Comparison of ENCODE assay signal across 8 cellular contexts in the genomic region with DNA sequence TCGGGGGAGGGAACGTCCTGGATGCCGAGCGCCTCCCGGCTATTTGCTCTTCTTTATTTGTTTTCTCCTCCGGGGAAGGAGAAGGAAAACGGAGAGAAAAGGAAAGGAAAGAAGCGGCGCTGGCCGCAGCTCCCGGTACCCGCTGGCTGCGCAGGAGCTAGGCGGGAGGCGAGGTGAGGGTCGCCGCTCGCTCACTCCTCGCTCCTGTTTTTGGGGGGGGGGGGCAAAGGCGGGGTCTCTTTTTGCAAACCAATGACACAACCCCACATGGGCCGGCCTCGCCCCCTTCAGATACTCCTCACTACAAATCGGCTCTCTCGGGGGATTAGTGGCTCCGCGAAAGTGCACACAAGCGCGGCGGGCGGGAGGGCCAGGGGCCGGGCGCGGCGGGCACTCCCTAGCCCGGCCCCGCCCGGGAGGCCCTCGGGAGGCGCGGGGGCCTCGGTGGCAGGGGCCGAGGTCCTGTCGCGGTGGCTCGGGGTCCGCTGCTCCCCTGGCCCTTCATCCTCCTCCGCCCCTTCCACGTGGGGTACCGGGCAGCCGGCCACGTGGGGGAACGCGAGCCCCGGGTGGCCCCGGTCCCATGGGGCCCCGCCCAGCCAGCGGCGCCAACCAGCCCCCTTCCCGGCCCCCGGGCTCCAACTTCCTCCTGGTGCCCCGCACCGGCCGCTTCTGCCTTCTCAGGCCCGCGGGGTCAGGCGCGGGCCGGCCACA. TPM values are rescaled to one million over a fixed set of nuclear protein-coding genes. Genes with fewer than 3 reads are reported as not detected.
A peak's percentile ranks its signal among the peaks of the same experiment; 100 is the strongest.
DNase-seq lines count a peak whose midpoint lies in the region; ATAC-seq and TF ChIP-seq lines count a peak whose summit lies in the region.

No MANE protein-coding gene starts in this region.

- dilution Hi-C loops in IMR-90 (cut with HindIII; ENCODE audit: low sequenced_read_pairs, unreplicated experiment) = no loop called here

- H3K4me1 Mint-ChIP-seq in chondrocyte (ENCODE audit: low read depth) = peaks cover 25% of the 10 kb centered on the region

- H4K8ac ChIP-seq in IMR-90 (ENCODE audit: low read depth in 2 of 2, low read length in 2 of 2) = peak overlapping the region; percentile 62 to 83; a peak in 2 of 4 replicates

- ATAC-seq in IMR-90 (ENCODE audit: low read depth) (peak; percentile 74), HG02885 (IDR thresholded peaks at IDR 0.05; ENCODE audit: poor library complexity, unreplicated experiment) (no peak)

- H3K9me1 ChIP-seq in IMR-90 (ENCODE audit: insufficient read depth, low read length) = peaks cover 4% of the 10 kb centered on the region; the same call in 1 of the 2 replicates

- peak overlapping the region; percentile 54; the same call in 1 of the 2 replicates for H3K56ac ChIP-seq in IMR-90 (ENCODE audit: extremely low read depth, insufficient read depth, low read length)

- H2BK5ac ChIP-seq in IMR-90 (ENCODE audit: low read depth, low read length, poor library complexity, severe bottlenecking) = peak overlapping the region; percentile 83

- no TSS peak for BruUV-seq in IMR-90 (replicated peaks; lab: Mats Ljungman, UMichigan)

- no peak for TF ChIP-seq RAD21 in IMR-90 (IDR thresholded peaks at IDR 0.05; ENCODE audit: low read length)

- CTCF ChIA-PET in IMR-90 (lab: Yijun Ruan, JAX) = interaction anchor here (0.6 kb wide), 1 partner anchor 25 kb away, joined by 3 read pairs; no protein-coding TSS in a partner anchor

- peak overlapping the region; percentile 77 for H3K4ac ChIP-seq in IMR-90 (ENCODE audit: low read depth, low read length)

- peak overlapping the region; percentile 91 for H2AK9ac ChIP-seq in IMR-90 (replicated peaks; ENCODE audit: low read depth, low read length, poor library complexity)

- H2BK20ac ChIP-seq in IMR-90 (ENCODE audit: low read depth, low read length) = no peak overlapping the region

- H3K23ac ChIP-seq in IMR-90 (ENCODE audit: low read depth, low read length) = peak overlapping the region; percentile 81; the same call in 1 of the 2 replicates

- H2AFZ ChIP-seq in IMR-90 (replicated peaks; ENCODE audit: low read length, poor library complexity) = peak overlapping the region; percentile 96

- POLR2A ChIA-PET in IMR-90 (lab: Charles Lee; ENCODE audit: unreplicated experiment) = interaction anchor here (0.6 kb wide), 1 partner anchor 119 kb away, joined by 3 read pairs; no protein-coding TSS in a partner anchor

- in situ Hi-C loops in IMR-90 (cut with MboI; ENCODE audit: low sequenced_read_pairs) = loop anchor here (10.0 kb wide), 2 partner anchors 184 to 544 kb away; no protein-coding TSS in a partner anchor

- H3K27ac Mint-ChIP-seq in chondrocyte (ENCODE audit: unreplicated experiment) = peak overlapping the region; percentile 82

- intact Hi-C loops in IMR-90 (cut with micrococcal nuclease) = loop anchor here (1.0 to 2.0 kb wide), 3 partner anchors 70 to 540 kb away; no protein-coding TSS in a partner anchor

- peak overlapping the region; percentile 72 for H3K14ac ChIP-seq in IMR-90 (replicated peaks; ENCODE audit: low read depth, low read length)

- H4K91ac ChIP-seq in IMR-90 (ENCODE audit: insufficient read depth, low read depth, low read length) = peak overlapping the region; percentile 10; the same call in 1 of the 2 replicates

- peaks cover 8% of the 10 kb centered on the region; the same call in 1 of the 2 replicates for H3K4me1 ChIP-seq in IMR-90 (ENCODE audit: control insufficient read depth, insufficient read depth, low read length)
- H3K4me1 ChIP-seq in SJSA1 (replicated peaks) = peaks cover 27% of the 10 kb centered on the region
- peaks cover 24% of the 10 kb centered on the region for H3K4me1 ChIP-seq in skeletal muscle satellite cell (ENCODE audit: control insufficient read depth, insufficient read depth, low read length)

- H3K79me1 ChIP-seq in IMR-90 (ENCODE audit: low read depth in 1 of 2, low read length in 2 of 2) = no peaks in the 10 kb centered on the region; a peak in 3 of 4 replicates

- no peaks in the 10 kb centered on the region for H3K27me3 Mint-ChIP-seq in chondrocyte (ENCODE audit: low read depth)

- H3K4me3 ChIP-seq in IMR-90 (ENCODE audit: insufficient read depth, low read depth, low read length) (peak overlapping the region; percentile 98), SJSA1 (peak overlapping the region; percentile 98), skeletal muscle satellite cell (ENCODE audit: low read length) (peak overlapping the region; percentile 80)

- H3K27ac ChIP-seq in IMR-90 (ENCODE audit: insufficient read depth, low read length) (peak overlapping the region; percentile 84), SJSA1 (peak overlapping the region; percentile 85)

- WGBS in IMR-90 (ENCODE audit: extremely low coverage in 2 of 2, insufficient read length in 1 of 2), 2 experiments = 1% methylated on average over 25 of the region's 68 CpGs; no CpG with 5 or more reads in 1 of the 2 experiments

- no peak overlapping the region for H2AK5ac ChIP-seq in IMR-90 (ENCODE audit: low read depth, low read length)

- H2BK120ac ChIP-seq in IMR-90 (ENCODE audit: low read depth, low read length) = peak overlapping the region; percentile 45; the same call in 1 of the 2 replicates

- no peaks in the 10 kb centered on the region for H3K9me3 Mint-ChIP-seq in chondrocyte (ENCODE audit: low read depth)

- H3K9ac ChIP-seq in IMR-90 (ENCODE audit: low read depth, low read length) (peak overlapping the region; percentile 86), skeletal muscle satellite cell (ENCODE audit: low read depth, low read length) (peak overlapping the region; percentile 85)

- no peak overlapping the region for H4K5ac ChIP-seq in IMR-90 (ENCODE audit: low read depth, low read length)

- peak overlapping the region; percentile 79 for H3K4me2 ChIP-seq in IMR-90 (ENCODE audit: low read depth, low read length)
- H3K4me2 ChIP-seq in skeletal muscle satellite cell (ENCODE audit: low read length) = peak overlapping the region; percentile 99

- H3K36me3 ChIP-seq in IMR-90 (ENCODE audit: control insufficient read depth, insufficient read depth, low read length) = no peaks in the 10 kb centered on the region
- peaks cover 14% of the 10 kb centered on the region for H3K36me3 ChIP-seq in SJSA1
- no peaks in the 10 kb centered on the region for H3K36me3 ChIP-seq in skeletal muscle satellite cell (ENCODE audit: insufficient read depth, low read length)

- H3K4me3 Mint-ChIP-seq in chondrocyte (ENCODE audit: unreplicated experiment) = peak overlapping the region; percentile 75

- peak overlapping the region; percentile 80; the same call in 1 of the 2 replicates for H3K18ac ChIP-seq in IMR-90 (ENCODE audit: low read depth, low read length)

- no peaks in the 10 kb centered on the region for H3K27me3 ChIP-seq in IMR-90 (ENCODE audit: control insufficient read depth, insufficient read depth, low read length)
- no peaks in the 10 kb centered on the region for H3K27me3 ChIP-seq in SJSA1 (replicated peaks)
- H3K27me3 ChIP-seq in skeletal muscle satellite cell (ENCODE audit: control insufficient read depth, insufficient read depth, low read length) = no peaks in the 10 kb centered on the region

- TF ChIP-seq CTCF in IMR-90 (conservative IDR thresholded peaks at IDR 0.05; ENCODE audit: low read depth, low read length) (peak; percentile 47; the same call in 1 of the 2 replicates), chondrocyte (IDR thresholded peaks at IDR 0.05) (peak; percentile 73)

- peak; percentile 46 for DNase-seq in DMS79 treated with DMSO at 0.1 percent for 48 hours (lab: John Stamatoyannopoulos, UW)
- no peak for DNase-seq in DMS79 (lab: John Stamatoyannopoulos, UW)
- DNase-seq in IMR-90 = peak; percentile 85
- DNase-seq in SJSA1 (ENCODE audit: low read depth in 1 of 2, low spot score in 2 of 2) = peak; percentile 85 to 88
- DNase-seq in chondrocyte (ENCODE audit: low spot score) = no peak
- DNase-seq in iris pigment epithelial cell (ENCODE audit: low read depth) = peak; percentile 92

- no peak overlapping the region for H2BK15ac ChIP-seq in IMR-90 (ENCODE audit: low read depth, low read length)

- peaks cover 24% of the 10 kb centered on the region; the same call in 1 of the 2 replicates for H4K20me1 ChIP-seq in IMR-90 (ENCODE audit: insufficient read depth, low read length)

- TF ChIP-seq POLR2A in IMR-90 (IDR thresholded peaks at IDR 0.05; ENCODE audit: low read depth, low read length) = peak; percentile 75; the same call in 1 of the 2 replicates

- no peaks in the 10 kb centered on the region for H3K36me3 Mint-ChIP-seq in chondrocyte (ENCODE audit: low read depth)

- H3K9me3 ChIP-seq in IMR-90 (ENCODE audit: control insufficient read depth, insufficient read depth, low read length) (no peaks in the 10 kb centered on the region), SJSA1 (replicated peaks) (no peaks in the 10 kb centered on the region), skeletal muscle satellite cell (replicated peaks; ENCODE audit: low read length) (no peaks in the 10 kb centered on the region)

TF ChIP-seq in IMR-90, 13 proteins besides CTCF, POLR2A, EP300 and RAD21 (continues in another document):
- TF ChIP-seq, protein P1, sequence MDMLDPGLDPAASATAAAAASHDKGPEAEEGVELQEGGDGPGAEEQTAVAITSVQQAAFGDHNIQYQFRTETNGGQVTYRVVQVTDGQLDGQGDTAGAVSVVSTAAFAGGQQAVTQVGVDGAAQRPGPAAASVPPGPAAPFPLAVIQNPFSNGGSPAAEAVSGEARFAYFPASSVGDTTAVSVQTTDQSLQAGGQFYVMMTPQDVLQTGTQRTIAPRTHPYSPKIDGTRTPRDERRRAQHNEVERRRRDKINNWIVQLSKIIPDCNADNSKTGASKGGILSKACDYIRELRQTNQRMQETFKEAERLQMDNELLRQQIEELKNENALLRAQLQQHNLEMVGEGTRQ (IDR thresholded peaks at IDR 0.05; ENCODE audit: low read depth, low read length) = peak; percentile 69
- TF ChIP-seq CHD1 (IDR thresholded peaks at IDR 0.05; ENCODE audit: low read depth, low read length) (no peak), MXI1 (IDR thresholded peaks at IDR 0.05; ENCODE audit: borderline replicate concordance, low read depth, low read length) (peak; percentile 95), RCOR1 (IDR thresholded peaks at IDR 0.05; ENCODE audit: insufficient replicate concordance, low read length) (no peak), NFE2L2 (IDR thresholded peaks at IDR 0.05; ENCODE audit: low read depth, low read length) (no peak), MAFK (IDR thresholded peaks at IDR 0.05; ENCODE audit: low read depth, low read length) (no peak), SMC3 (IDR thresholded peaks at IDR 0.05; ENCODE audit: low read depth, low read length) (no peak; the same call in 1 of the 2 replicates), CEBPB (IDR thresholded peaks at IDR 0.05; ENCODE audit: low read depth, low read length) (no peak), BHLHE40 (IDR thresholded peaks at IDR 0.05; ENCODE audit: low read depth, low read length) (0 out of 2 replicates have a peak, but pooled peaks have one; percentile 3)

RNA-seq across cellular contexts. Expression of a gene that starts 0.7 kb away (rescaled TPM):
- 74.2 and 81.0 TPM in 2 replicates for total RNA-seq in IMR-90 (2012; rRNA removed)
- 80.2 and 86.6 TPM in 2 replicates for polyA plus RNA-seq in IMR-90 (2012; rRNA removed)
- 63.0 and 104 TPM in 2 replicates for polyA plus RNA-seq in IMR-90 (2012; cell fraction: cytosol; rRNA removed)
- 167 and 220 TPM in 2 replicates for polyA plus RNA-seq in IMR-90 (2012; cell fraction: nucleus; rRNA removed; ENCODE audit: low replicate concordance)
- 63.2 and 75.4 TPM in 2 replicates for total RNA-seq in SJSA1 (2014; rRNA removed; shearing (Covaris generic))
- total RNA-seq in chondrocyte = 62.6 to 90.6 TPM (median 86.4 TPM) in 3 replicates
- 60.9 and 63.6 TPM in 2 replicates for total RNA-seq in skeletal muscle satellite cell (2012; rRNA removed)

Comparison
In these comparisons a context has a peak if more than half of its experiments do, and no peak if none do; other contexts are left out.
1. DNase-seq: peak in DMS79 treated with DMSO at 0.1 percent for 48 hours (single experiment), IMR-90 (single experiment), SJSA1 (2 of 2) and iris pigment epithelial cell (single experiment); none in DMS79 (single experiment) and chondrocyte (single experiment).
2. Peak in every context shown above with its lines, with median percentiles within 50 percentile points of each other: H3K4me3 ChIP-seq.